Comparison of ENCODE assay signal across 2 cellular contexts in the genomic region with DNA sequence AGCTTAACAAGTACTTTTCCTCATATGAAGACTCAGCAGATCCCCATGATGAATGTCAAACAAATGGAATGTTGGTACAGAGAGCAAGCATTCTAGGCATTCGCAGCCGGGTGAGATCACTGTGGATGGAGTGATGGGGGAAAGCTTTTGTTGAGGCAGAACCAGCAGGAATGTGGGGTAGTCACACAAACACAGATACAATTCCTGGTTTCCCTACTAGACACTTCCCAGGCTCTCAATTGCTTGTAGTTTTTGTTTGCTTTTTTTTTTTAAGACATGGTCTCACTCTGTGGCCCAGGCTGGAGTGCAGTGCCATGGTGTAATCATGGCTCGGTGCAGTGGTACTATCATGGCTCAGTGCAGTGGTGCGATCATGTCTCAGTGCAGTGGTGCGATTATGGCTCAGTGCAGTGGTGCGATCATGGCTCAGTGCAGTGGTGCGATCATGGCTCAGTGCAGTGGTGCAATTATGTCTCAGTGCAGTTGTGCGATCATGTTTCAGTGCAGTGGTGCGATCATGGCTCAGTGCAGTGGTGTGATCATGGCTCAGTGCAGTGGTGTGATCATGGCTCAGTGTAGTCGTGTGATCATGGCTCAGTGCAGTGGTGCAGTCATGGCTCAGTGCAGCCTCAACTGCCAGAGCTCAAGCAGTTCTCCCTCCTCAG.
TF ChIP-seq lines count a peak whose summit lies in the region.

No MANE protein-coding gene starts in this region.

TF ChIP-seq in IMR-90, 13 proteins besides CTCF, POLR2A, EP300 and RAD21:
- TF ChIP-seq, protein P1, sequence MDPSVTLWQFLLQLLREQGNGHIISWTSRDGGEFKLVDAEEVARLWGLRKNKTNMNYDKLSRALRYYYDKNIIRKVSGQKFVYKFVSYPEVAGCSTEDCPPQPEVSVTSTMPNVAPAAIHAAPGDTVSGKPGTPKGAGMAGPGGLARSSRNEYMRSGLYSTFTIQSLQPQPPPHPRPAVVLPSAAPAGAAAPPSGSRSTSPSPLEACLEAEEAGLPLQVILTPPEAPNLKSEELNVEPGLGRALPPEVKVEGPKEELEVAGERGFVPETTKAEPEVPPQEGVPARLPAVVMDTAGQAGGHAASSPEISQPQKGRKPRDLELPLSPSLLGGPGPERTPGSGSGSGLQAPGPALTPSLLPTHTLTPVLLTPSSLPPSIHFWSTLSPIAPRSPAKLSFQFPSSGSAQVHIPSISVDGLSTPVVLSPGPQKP (IDR thresholded peaks at IDR 0.05; ENCODE audit: borderline replicate concordance, low read depth, low read length), result no peak
- TF ChIP-seq NFE2L2 (IDR thresholded peaks at IDR 0.05; ENCODE audit: low read depth, low read length) (peak; percentile 41; the same call in 1 of the 2 replicates), MAZ (IDR thresholded peaks at IDR 0.05; ENCODE audit: borderline replicate concordance, low read depth, low read length) (peak; percentile 51; the same call in 1 of the 2 replicates), SMC3 (IDR thresholded peaks at IDR 0.05; ENCODE audit: low read depth, low read length) (no peak), MAFK (IDR thresholded peaks at IDR 0.05; ENCODE audit: low read depth, low read length) (peak; percentile 83), BHLHE40 (IDR thresholded peaks at IDR 0.05; ENCODE audit: low read depth, low read length) (peak; percentile 50), FOS (IDR thresholded peaks at IDR 0.05; ENCODE audit: low read depth, low read length) (peak; percentile 75), MXI1 (IDR thresholded peaks at IDR 0.05; ENCODE audit: borderline replicate concordance, low read depth, low read length) (no peak), CEBPB (IDR thresholded peaks at IDR 0.05; ENCODE audit: low read depth, low read length) (peak; percentile 74), RCOR1 (IDR thresholded peaks at IDR 0.05; ENCODE audit: insufficient replicate concordance, low read length) (peak; percentile 25), CHD1 (IDR thresholded peaks at IDR 0.05; ENCODE audit: low read depth, low read length) (no peak), RFX5 (IDR thresholded peaks at IDR 0.05; ENCODE audit: low read depth, low read length) (no peak)
- TF ChIP-seq, protein P2, sequence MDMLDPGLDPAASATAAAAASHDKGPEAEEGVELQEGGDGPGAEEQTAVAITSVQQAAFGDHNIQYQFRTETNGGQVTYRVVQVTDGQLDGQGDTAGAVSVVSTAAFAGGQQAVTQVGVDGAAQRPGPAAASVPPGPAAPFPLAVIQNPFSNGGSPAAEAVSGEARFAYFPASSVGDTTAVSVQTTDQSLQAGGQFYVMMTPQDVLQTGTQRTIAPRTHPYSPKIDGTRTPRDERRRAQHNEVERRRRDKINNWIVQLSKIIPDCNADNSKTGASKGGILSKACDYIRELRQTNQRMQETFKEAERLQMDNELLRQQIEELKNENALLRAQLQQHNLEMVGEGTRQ (IDR thresholded peaks at IDR 0.05; ENCODE audit: low read depth, low read length), result no peak

TF ChIP-seq in H1, 55 proteins besides CTCF, POLR2A, EP300 and RAD21:
- TF ChIP-seq KDM1A (IDR thresholded peaks at IDR 0.05; ENCODE audit: borderline replicate concordance, low read length) (no peak), EGR1 (IDR thresholded peaks at IDR 0.05; ENCODE audit: borderline replicate concordance, low read depth, low read length) (no peak), SP2 (IDR thresholded peaks at IDR 0.05; ENCODE audit: low read length) (no peak), BCL11A (IDR thresholded peaks at IDR 0.05; ENCODE audit: low read depth in 2 of 2, low read length in 2 of 2) (no peak), TEAD4 (IDR thresholded peaks at IDR 0.05; ENCODE audit: low read depth, low read length) (peak; percentile 54), ZNF274 (IDR thresholded peaks at IDR 0.05; ENCODE audit: borderline replicate concordance, extremely low read depth, low read length) (no peak), RFX5 (IDR thresholded peaks at IDR 0.05; ENCODE audit: borderline replicate concordance, low read depth, low read length) (no peak), NRF1 (IDR thresholded peaks at IDR 0.05; ENCODE audit: low read depth, low read length) (no peak), FOSL1 (IDR thresholded peaks at IDR 0.05; ENCODE audit: insufficient read depth, low read depth, low read length) (no peak)
